ENCODE assay signal across 1 cellular context in genomic region chr2:201182650-201183372, GRCh38.
TF ChIP-seq lines count a peak whose summit lies in the region.

TSS of gene CASP10 (plus strand) at chr2:201183141. CDS start at chr2:201185778, 2,637 bp downstream.

TF ChIP-seq in K562, 482 proteins besides CTCF, POLR2A, EP300 and RAD21 (continued from another document and continues in another):
- TF ChIP-seq RREB1 (CRISPR knock-in tag; IDR thresholded peaks at IDR 0.05) (no peak), ZNF165 (CRISPR knock-in tag; IDR thresholded peaks at IDR 0.05; ENCODE audit: borderline replicate concordance) (no peak), SFPQ (IDR thresholded peaks at IDR 0.05; ENCODE audit: low read depth, low read length) (no peak), MEIS2 (IDR thresholded peaks at IDR 0.05; ENCODE audit: partially characterized antibody) (peak; percentile 88), NFYB (IDR thresholded peaks at IDR 0.05; ENCODE audit: extremely low read depth, insufficient read length) (no peak), RBM14 (IDR thresholded peaks at IDR 0.05; ENCODE audit: borderline replicate concordance, insufficient read depth, low read depth, low read length) (no peak), SAFB2 (IDR thresholded peaks at IDR 0.05; ENCODE audit: borderline replicate concordance, low read depth, low read length, severe bottlenecking) (no peak), CHCHD3 (CRISPR knock-in tag; IDR thresholded peaks at IDR 0.05) (no peak), GABPB2 (CRISPR knock-in tag; conservative IDR thresholded peaks at IDR 0.05) (no peak), PRPF4 (IDR thresholded peaks at IDR 0.05; ENCODE audit: insufficient read depth, low read depth, low read length, poor library complexity, severe bottlenecking) (no peak), NCOA4 (IDR thresholded peaks at IDR 0.05; ENCODE audit: partially characterized antibody) (no peak), NFIX (CRISPR knock-in tag; IDR thresholded peaks at IDR 0.05; ENCODE audit: low read depth) (no peak), FIP1L1 (IDR thresholded peaks at IDR 0.05; ENCODE audit: low read depth, low read length, poor library complexity, severe bottlenecking) (no peak), ZNF384 (IDR thresholded peaks at IDR 0.05; ENCODE audit: low read depth, low read length) (no peak), ZNF507 (tag; conservative IDR thresholded peaks at IDR 0.05) (no peak), CEBPZ (IDR thresholded peaks at IDR 0.05; ENCODE audit: borderline replicate concordance, low read depth, low read length) (no peak), ARHGAP35 (IDR thresholded peaks at IDR 0.05; ENCODE audit: partially characterized antibody) (no peak), ATF6 (CRISPR knock-in tag; IDR thresholded peaks at IDR 0.05) (no peak), CREB1 (IDR thresholded peaks at IDR 0.05) (peak; percentile 59; the same call in 1 of the 2 replicates), CREB1 (CRISPR knock-in tag; IDR thresholded peaks at IDR 0.05) (peak; percentile 50; the same call in 1 of the 2 replicates), CHD2 (IDR thresholded peaks at IDR 0.05; ENCODE audit: low read depth, low read length) (no peak), ETV6 (IDR thresholded peaks at IDR 0.05; ENCODE audit: borderline replicate concordance in 1 of 2, low read depth in 2 of 2, low read length in 1 of 2) (no peak), ETV6 (CRISPR knock-in tag; IDR thresholded peaks at IDR 0.05; ENCODE audit: borderline replicate concordance) (no peak), NR3C1 (CRISPR knock-in tag; IDR thresholded peaks at IDR 0.05) (no peak), NONO (IDR thresholded peaks at IDR 0.05; ENCODE audit: low read depth in 2 of 2, low read length in 1 of 2) (no peak), THAP12 (CRISPR knock-in tag; IDR thresholded peaks at IDR 0.05) (no peak), ZNF561 (CRISPR knock-in tag; conservative IDR thresholded peaks at IDR 0.05) (no peak), GATAD2B (IDR thresholded peaks at IDR 0.05; ENCODE audit: borderline replicate concordance) (no peak)
